In the genomic region with DNA sequence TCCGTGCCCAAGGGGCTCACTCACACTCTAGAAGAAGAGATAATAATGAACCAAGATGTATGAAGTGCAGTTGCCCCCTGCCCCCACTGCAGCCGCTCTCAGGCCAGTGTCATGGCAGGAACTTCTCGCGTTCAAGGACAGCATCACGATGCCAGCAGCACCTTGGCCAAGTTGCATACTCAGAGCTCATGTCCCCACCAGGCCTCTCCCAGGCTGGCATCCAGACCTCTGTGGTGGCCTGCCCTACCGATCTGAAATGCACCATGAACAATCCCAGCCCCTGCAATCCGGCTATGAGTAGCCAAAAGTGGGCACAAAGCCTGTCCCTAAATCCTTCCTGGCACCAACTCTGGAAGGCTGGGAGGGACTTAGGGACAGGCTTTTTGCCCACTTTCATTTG, we compare ENCODE assay signal across 17 cellular contexts.
"Had no signal": no experiment of that assay in that cellular context is flagged by ENCODE, and none has a peak within 500 bp of the region (broad histone marks: within the 10 kb centered on the region; RNA-seq: fewer than 3 reads in every experiment).

No MANE protein-coding gene starts in this region.

- H3K9me3 ChIP-seq: body of pancreas, esophagus squamous epithelium, heart left ventricle, prostate gland, thoracic aorta had no signal

- H3K4me1 Mint-ChIP-seq: activated CD4-positive, alpha-beta T cell treated with anti-CD3 and anti-CD28 coated beads, Interleukin-2, amount 10 ng/mL, durations not matched to agents 24 days and 14 days; central memory CD8-positive, alpha-beta T cell; stimulated activated naive CD8-positive, alpha-beta T cell treated with anti-CD3 and anti-CD28 coated beads, Interleukin-15, amount 100 ng/mL, for 72 hours had no signal

- H3K4me3 Mint-ChIP-seq: activated B cell treated with CpG ODN at 0.5 μM for 24 hours; activated CD4-positive, alpha-beta T cell treated with anti-CD3 and anti-CD28 coated beads, Interleukin-2, amount 10 ng/mL, durations not matched to agents 24 days and 14 days; activated naive CD4-positive, alpha-beta T cell treated with anti-CD3 and anti-CD28 coated beads for 36 hours; activated T-helper 1 cell treated with anti-CD3 and anti-CD28 coated beads, Interleukin-12 subunit alpha, Interleukin-12 subunit beta, Interleukin-2, Interleukin-4 antibody, amounts not matched to agents 30 ng/mL and 10 ng/mL and 1 ng/mL, durations not matched to agents 14 hours and 24 hours and 36 hours; central memory CD8-positive, alpha-beta T cell; stimulated activated naive CD8-positive, alpha-beta T cell treated with anti-CD3 and anti-CD28 coated beads, Interleukin-15, amount 100 ng/mL, for 72 hours; T-helper 1 cell treated with Interleukin-12 subunit alpha and Interleukin-12 subunit beta and Interleukin-4 antibody, amounts not matched to agents 30 μg/mL and 1 μg/mL, for 36 hours had no signal

- H3K27ac Mint-ChIP-seq: activated CD4-positive, alpha-beta T cell treated with anti-CD3 and anti-CD28 coated beads, Interleukin-2, amount 10 ng/mL, durations not matched to agents 24 days and 14 days; activated naive CD4-positive, alpha-beta T cell treated with anti-CD3 and anti-CD28 coated beads for 36 hours; activated T-helper 1 cell treated with anti-CD3 and anti-CD28 coated beads, Interleukin-12 subunit alpha, Interleukin-12 subunit beta, Interleukin-2, Interleukin-4 antibody, amounts not matched to agents 30 ng/mL and 10 ng/mL and 1 ng/mL, durations not matched to agents 14 hours and 24 hours and 36 hours; T-helper 1 cell treated with Interleukin-12 subunit alpha and Interleukin-12 subunit beta and Interleukin-4 antibody, amounts not matched to agents 30 μg/mL and 1 μg/mL, for 36 hours had no signal

- H3K27me3 Mint-ChIP-seq: activated B cell treated with CpG ODN at 0.5 μM for 24 hours had no signal

- H3K9me3 Mint-ChIP-seq: activated B cell treated with CpG ODN at 0.5 μM for 24 hours; activated CD4-positive, alpha-beta T cell treated with anti-CD3 and anti-CD28 coated beads, Interleukin-2, amount 10 ng/mL, durations not matched to agents 24 days and 14 days; activated naive CD4-positive, alpha-beta T cell treated with anti-CD3 and anti-CD28 coated beads for 36 hours; activated T-helper 1 cell treated with anti-CD3 and anti-CD28 coated beads, Interleukin-12 subunit alpha, Interleukin-12 subunit beta, Interleukin-2, Interleukin-4 antibody, amounts not matched to agents 30 ng/mL and 10 ng/mL and 1 ng/mL, durations not matched to agents 14 hours and 24 hours and 36 hours; central memory CD8-positive, alpha-beta T cell; stimulated activated naive CD8-positive, alpha-beta T cell treated with anti-CD3 and anti-CD28 coated beads, Interleukin-15, amount 100 ng/mL, for 72 hours; T-helper 1 cell treated with Interleukin-12 subunit alpha and Interleukin-12 subunit beta and Interleukin-4 antibody, amounts not matched to agents 30 μg/mL and 1 μg/mL, for 36 hours had no signal

- H3K4me3 ChIP-seq: body of pancreas, esophagus squamous epithelium, heart left ventricle, prostate gland, thoracic aorta had no signal

- DNase-seq: activated B cell treated with CpG ODN at 0.5 μM for 24 hours; activated CD4-positive, alpha-beta T cell treated with anti-CD3 and anti-CD28 coated beads, Interleukin-2, amount 10 ng/mL, durations not matched to agents 24 days and 14 days; activated naive CD4-positive, alpha-beta T cell treated with anti-CD3 and anti-CD28 coated beads for 36 hours; dermis blood vessel endothelial cell; esophagus squamous epithelium; foreskin fibroblast; heart left ventricle; left ventricle myocardium superior; stimulated activated CD4-positive, alpha-beta T cell treated with anti-CD3 and anti-CD28 coated beads, Interleukin-4, amount 100 ng/mL, for 1 hour; stimulated activated CD8-positive, alpha-beta memory T cell treated with anti-CD3 and anti-CD28 coated beads, Interleukin-4, amount 100 ng/mL, for 48 hours; stimulated activated naive CD8-positive, alpha-beta T cell treated with anti-CD3 and anti-CD28 coated beads, Interleukin-15, amount 100 ng/mL, for 72 hours had no signal

- H3K27ac ChIP-seq: body of pancreas, esophagus squamous epithelium, heart left ventricle, prostate gland, thoracic aorta had no signal

- H3K27me3 ChIP-seq: body of pancreas had no signal

- H3K36me3 ChIP-seq: esophagus squamous epithelium, heart left ventricle, prostate gland, thoracic aorta had no signal
